ENCODE assay signal across 9 cellular contexts in the genomic region with DNA sequence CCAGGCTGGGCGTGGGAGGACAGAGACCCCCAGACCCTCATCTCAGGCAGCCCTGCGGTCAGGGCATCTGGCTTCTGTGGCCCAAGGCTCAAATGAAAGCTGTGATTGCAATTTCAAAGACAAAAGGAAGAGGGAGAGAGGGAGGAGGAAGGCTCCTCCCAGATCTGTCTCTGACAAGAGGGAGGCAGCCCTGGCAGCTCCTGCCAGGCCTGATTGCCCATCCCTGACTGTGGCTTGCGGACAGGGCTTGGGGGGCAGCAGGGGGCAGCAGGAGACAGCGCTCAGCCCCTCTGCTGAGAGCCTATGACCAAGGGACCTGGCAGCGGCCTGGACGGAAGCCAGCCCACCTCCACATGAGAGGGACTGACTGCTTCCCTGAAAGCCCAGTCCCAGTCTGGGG.
DNase-seq lines count a peak whose midpoint lies in the region; ATAC-seq and TF ChIP-seq lines count a peak whose summit lies in the region.
"Had no signal": no experiment of that assay in that cellular context is flagged by ENCODE, and none has a peak within 500 bp of the region (broad histone marks: within the 10 kb centered on the region; RNA-seq: fewer than 3 reads in every experiment).

No MANE protein-coding gene starts in this region.

- no peak overlapping the region for H2AK5ac ChIP-seq in neuronal stem cell (ENCODE audit: low read depth, low read length)

- DNase-seq in SHP77 (lab: John Stamatoyannopoulos, UW), result peak; percentile 16 to 27
- DNase-seq in SHP77 treated with DMSO at 0.1 percent for 48 hours (lab: John Stamatoyannopoulos, UW), result no peak
- peak; percentile 36 for DNase-seq in MV-4-11 (lab: John Stamatoyannopoulos, UW)
- peak; percentile 56 for DNase-seq in WERI-Rb-1
- DNase-seq in neuronal stem cell (ENCODE audit: low spot score), result peak; percentile 21
- DNase-seq in dedifferentiated amniotic fluid mesenchymal stem cell (ENCODE audit: extremely low spot score), result no peak
- no peak for DNase-seq in GOT3 (lab: John Stamatoyannopoulos, UW)

- no peak overlapping the region for H2BK12ac ChIP-seq in neuronal stem cell (ENCODE audit: low read length)

- no peak overlapping the region for H3K14ac ChIP-seq in neuronal stem cell (ENCODE audit: low read length)

- no peak overlapping the region for H4K8ac ChIP-seq in neuronal stem cell (ENCODE audit: low read depth, low read length)

- no peak overlapping the region for H2BK5ac ChIP-seq in neuronal stem cell (ENCODE audit: low read length)

- H3K79me1 ChIP-seq in neuronal stem cell (ENCODE audit: low read depth, low read length), result no peaks in the 10 kb centered on the region

- no peak overlapping the region for H3K23ac ChIP-seq in neuronal stem cell (ENCODE audit: low read depth, low read length, poor library complexity)

- H3K4me3 ChIP-seq in WERI-Rb-1 (ENCODE audit: low read depth, low read length) (no peak overlapping the region), neuronal stem cell (ENCODE audit: low read length in 2 of 2) (no peak overlapping the region)

- H3K9ac ChIP-seq in neuronal stem cell (ENCODE audit: low read depth, low read length, poor library complexity), result no peak overlapping the region

- peak overlapping the region; percentile 46 for H3K18ac ChIP-seq in neuronal stem cell (ENCODE audit: low read length)

- H3K36me3 ChIP-seq in WERI-Rb-1, result no peaks in the 10 kb centered on the region
- H3K36me3 ChIP-seq in neuronal stem cell (replicated peaks in 1 of 2; ENCODE audit: control insufficient read depth in 2 of 2, insufficient read depth in 2 of 2, low read length in 2 of 2), result no peaks in the 10 kb centered on the region

- peak overlapping the region; percentile 77 for H2BK15ac ChIP-seq in neuronal stem cell (ENCODE audit: low read length)

- peak overlapping the region; percentile 28 for H2AFZ ChIP-seq in neuronal stem cell (ENCODE audit: low read length)

- no peak overlapping the region for H2BK120ac ChIP-seq in neuronal stem cell (ENCODE audit: low read depth, low read length)

- peak overlapping the region; percentile 51 for H3K4me2 ChIP-seq in neuronal stem cell (ENCODE audit: insufficient read depth, low read length, poor library complexity, severe bottlenecking)

- no peaks in the 10 kb centered on the region for H3K27me3 ChIP-seq in WERI-Rb-1 (ENCODE audit: insufficient read depth, low read depth, severe bottlenecking)
- peaks cover 0 to 23% (median 0%) of the 10 kb centered on the region in 3 experiments for H3K27me3 ChIP-seq in neuronal stem cell (ENCODE audit: control insufficient read depth in 3 of 3, insufficient read depth in 3 of 3, low read depth in 1 of 3, low read length in 3 of 3)

- H3K27ac ChIP-seq in WERI-Rb-1, result no peak overlapping the region
- H3K27ac ChIP-seq in neuronal stem cell (replicated peaks; ENCODE audit: low read length), result no peak overlapping the region
- H3K27ac ChIP-seq: C4-2B had no signal

- no CpG with 5 or more reads among the region's 6 CpGs for WGBS in neuronal stem cell (ENCODE audit: extremely low coverage in 2 of 2, insufficient read length in 2 of 2, insufficient replicate concordance in 1 of 2), 2 donors

- peaks cover 6 to 26% of the 10 kb centered on the region in 2 donors for H3K4me1 ChIP-seq in neuronal stem cell (ENCODE audit: control insufficient read depth in 2 of 2, insufficient read depth in 1 of 2, low read depth in 1 of 2, low read length in 2 of 2)

- H3K9me3 ChIP-seq in WERI-Rb-1 (ENCODE audit: severe bottlenecking) (no peaks in the 10 kb centered on the region), neuronal stem cell (replicated peaks in 1 of 2; ENCODE audit: control insufficient read depth in 2 of 2, insufficient read depth in 1 of 2, low read depth in 1 of 2, low read length in 2 of 2) (no peaks in the 10 kb centered on the region)

- H4K91ac ChIP-seq in neuronal stem cell (ENCODE audit: low read depth, low read length, poor library complexity), result no peak overlapping the region

- no peak for ATAC-seq in HG03045 (IDR thresholded peaks at IDR 0.05; ENCODE audit: unreplicated experiment)

- H3K4ac ChIP-seq in neuronal stem cell (ENCODE audit: low read length), result no peak overlapping the region

- TF ChIP-seq CTCF in WERI-Rb-1 (IDR thresholded peaks at IDR 0.05; ENCODE audit: low read depth, low read length), result peak; percentile 62

Comparison
In these comparisons a context has a peak if more than half of its experiments do, and no peak if none do; other contexts are left out.
1. DNase-seq: peak in SHP77 (2 of 2), MV-4-11 (single experiment), WERI-Rb-1 (single experiment) and neuronal stem cell (single experiment); none in SHP77 treated with DMSO at 0.1 percent for 48 hours (single experiment), dedifferentiated amniotic fluid mesenchymal stem cell (single experiment) and GOT3 (single experiment).